ENCODE assay signal across 28 cellular contexts in the genomic region with DNA sequence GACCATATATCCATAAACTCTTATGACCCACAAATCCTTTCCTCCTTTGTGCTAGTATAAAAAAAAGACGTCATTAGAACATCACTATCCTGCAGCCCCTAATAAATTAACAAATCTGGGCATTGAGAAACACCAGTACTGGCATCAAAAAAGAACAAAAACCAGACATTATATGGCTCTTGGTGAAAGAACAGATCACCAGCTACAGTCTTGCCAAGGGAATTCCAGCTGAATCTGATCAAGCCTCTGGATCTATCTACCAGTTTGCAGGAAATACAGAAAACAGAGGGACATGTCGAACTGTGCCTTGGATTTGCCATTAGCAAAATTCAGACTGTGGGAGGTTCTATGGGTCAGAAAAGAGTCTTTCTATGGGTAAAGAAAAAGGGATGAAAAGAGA.
DNase-seq lines count a peak whose midpoint lies in the region; ATAC-seq, FAIRE-seq and TF ChIP-seq lines count a peak whose summit lies in the region.
"Had no signal": no experiment of that assay in that cellular context is flagged by ENCODE, and none has a peak within 500 bp of the region (broad histone marks: within the 10 kb centered on the region; RNA-seq: fewer than 3 reads in every experiment).

No MANE protein-coding gene starts in this region.

- H3K4me2 ChIP-seq in SK-N-SH (no peak overlapping the region), Loucy (ENCODE audit: low read depth, low read length, poor library complexity, severe bottlenecking) (peak overlapping the region; percentile 77)
- H3K4me2 ChIP-seq: A549; BLaER1 treated with 17β-estradiol and CSF1 and Interleukin-3, amounts not matched to agents 10 nM and 100 nM had no signal

- no peak overlapping the region for H3K4me3 ChIP-seq in SK-N-SH (ENCODE audit: low read depth in 2 of 2, low read length in 1 of 2)
- no peak overlapping the region for H3K4me3 ChIP-seq in Loucy (ENCODE audit: low read length, poor library complexity, severe bottlenecking)
- H3K4me3 ChIP-seq in pancreas, result no peak overlapping the region
- H3K4me3 ChIP-seq: A549; BLaER1 treated with 17β-estradiol and CSF1 and Interleukin-3, amounts not matched to agents 10 nM and 100 nM; GM12878 had no signal

- CTCF ChIA-PET in SK-N-SH (lab: Yijun Ruan, JAX), result interaction anchor here (1.0 to 1.8 kb wide), 5 partner anchors 22 to 66 kb away, joined by 3 to 5 read pairs (median 4); no protein-coding TSS in a partner anchor

- H3K27ac ChIP-seq in SK-N-SH (ENCODE audit: low read depth in 2 of 2, low read length in 1 of 2), result peak overlapping the region in 1 of 2 experiments; percentile 97; a peak in 2 of 4 replicates
- H3K27ac ChIP-seq in pancreas, result no peak overlapping the region
- H3K27ac ChIP-seq: 22Rv1; A549; BLaER1 treated with 17β-estradiol and CSF1 and Interleukin-3, amounts not matched to agents 10 nM and 100 nM; C4-2B had no signal

- H3K9ac ChIP-seq in SK-N-SH (no peak overlapping the region), Loucy (ENCODE audit: low read depth, low read length, poor library complexity, severe bottlenecking) (no peak overlapping the region)
- H3K9ac ChIP-seq: BLaER1 treated with 17β-estradiol and CSF1 and Interleukin-3, amounts not matched to agents 10 nM and 100 nM had no signal

- H3K9me3 ChIP-seq in SK-N-SH, result no peaks in the 10 kb centered on the region
- H3K9me3 ChIP-seq in Loucy (ENCODE audit: insufficient read depth, low read depth, low read length), result no peaks in the 10 kb centered on the region
- H3K9me3 ChIP-seq in pancreas, result no peaks in the 10 kb centered on the region
- H3K9me3 ChIP-seq: A549, Caco-2 had no signal

- H3K79me2 ChIP-seq in SK-N-SH (ENCODE audit: insufficient read depth) (no peaks in the 10 kb centered on the region), Loucy (ENCODE audit: insufficient read depth, low read length) (no peaks in the 10 kb centered on the region)

- intact Hi-C loops in natural killer cell (cut with micrococcal nuclease), result no loop called here
- intact Hi-C loops in pancreas (cut with DNase I), result no loop called here

- H3K4me1 ChIP-seq in SK-N-SH (ENCODE audit: control insufficient read depth in 1 of 2, insufficient read depth in 2 of 2, low read depth in 1 of 2, low read length in 1 of 2), result peaks cover 0 to 36% of the 10 kb centered on the region in 2 experiments; a peak in 2 of 4 replicates
- H3K4me1 ChIP-seq in Loucy (ENCODE audit: insufficient read depth, low read length, poor library complexity, severe bottlenecking), result peaks cover 36% of the 10 kb centered on the region
- no peaks in the 10 kb centered on the region for H3K4me1 ChIP-seq in pancreas
- H3K4me1 ChIP-seq: A549, Caco-2 had no signal

- H3K9me3 Mint-ChIP-seq in natural killer cell, result no peaks in the 10 kb centered on the region
- H3K9me3 Mint-ChIP-seq: CD8-positive, alpha-beta T cell had no signal

- H3K9me2 ChIP-seq in SK-N-SH, result no peaks in the 10 kb centered on the region
- no peaks in the 10 kb centered on the region for H3K9me2 ChIP-seq in Loucy (replicated peaks; ENCODE audit: low read depth, low read length)

- DNase-seq in SK-N-SH, result peak; percentile 13
- no peak for DNase-seq in natural killer cell
- no peak for DNase-seq in pancreas
- DNase-seq in DMS 273 (lab: John Stamatoyannopoulos, UW; ENCODE audit: unreplicated experiment), result no peak
- DNase-seq: AML-193; Caco-2; Calu3; CD4-positive, alpha-beta T cell; CD8-positive, alpha-beta T cell; DMS 273 treated with DMSO at 0.1 percent for 48 hours; DMS153; DMS53; DMS79; DND-41; EL; GDM1 had no signal

- no peaks in the 10 kb centered on the region for H3K36me3 Mint-ChIP-seq in natural killer cell
- H3K36me3 Mint-ChIP-seq: CD8-positive, alpha-beta T cell had no signal

- H4K20me1 ChIP-seq in SK-N-SH (ENCODE audit: insufficient read depth) (no peaks in the 10 kb centered on the region), Loucy (ENCODE audit: insufficient read depth, low read length, poor library complexity, severe bottlenecking) (no peaks in the 10 kb centered on the region)
- H4K20me1 ChIP-seq: BLaER1 treated with 17β-estradiol and CSF1 and Interleukin-3, amounts not matched to agents 10 nM and 100 nM had no signal

- H3K36me3 ChIP-seq in SK-N-SH (replicated peaks in 1 of 2; ENCODE audit: control insufficient read depth in 1 of 2, insufficient read depth in 2 of 2, low read length in 1 of 2), result no peaks in the 10 kb centered on the region
- H3K36me3 ChIP-seq in Loucy (ENCODE audit: insufficient read depth, low read length), result no peaks in the 10 kb centered on the region
- H3K36me3 ChIP-seq in pancreas, result no peaks in the 10 kb centered on the region
- H3K36me3 ChIP-seq: BLaER1 treated with 17β-estradiol and CSF1 and Interleukin-3, amounts not matched to agents 10 nM and 100 nM had no signal

- no peak overlapping the region for H3K4me3 Mint-ChIP-seq in natural killer cell
- H3K4me3 Mint-ChIP-seq: B cell; CD4-positive, alpha-beta T cell; CD8-positive, alpha-beta T cell had no signal

- no peaks in the 10 kb centered on the region for H3F3A ChIP-seq in SK-N-SH (replicated peaks; ENCODE audit: insufficient read depth)
- no peaks in the 10 kb centered on the region for H3F3A ChIP-seq in Loucy (ENCODE audit: low read depth)

- TF ChIP-seq RAD21 in SK-N-SH (IDR thresholded peaks at IDR 0.05; ENCODE audit: low read length), result no peak; the same call in 1 of the 2 replicates

- POLR2A ChIA-PET in SK-N-SH (lab: Yijun Ruan, JAX), result interaction anchor here (1.3 kb wide), 1 partner anchor 25 kb away, joined by 3 read pairs; no protein-coding TSS in a partner anchor

- H3K27me3 ChIP-seq in SK-N-SH (ENCODE audit: insufficient read depth) (no peaks in the 10 kb centered on the region), Loucy (ENCODE audit: insufficient read depth, low read length, poor library complexity, severe bottlenecking) (no peaks in the 10 kb centered on the region), pancreas (no peaks in the 10 kb centered on the region)
- H3K27me3 ChIP-seq: BLaER1 treated with 17β-estradiol and CSF1 and Interleukin-3, amounts not matched to agents 10 nM and 100 nM had no signal

- H2AFZ ChIP-seq in SK-N-SH (ENCODE audit: low read depth), result no peak overlapping the region
- no peak overlapping the region for H2AFZ ChIP-seq in Loucy (ENCODE audit: low read length)

- peaks cover 18 to 30% of the 10 kb centered on the region in 2 donors for H3K4me1 Mint-ChIP-seq in natural killer cell
- H3K4me1 Mint-ChIP-seq: B cell had no signal

- peaks cover 0 to 2% of the 10 kb centered on the region in 2 donors for H3K27me3 Mint-ChIP-seq in natural killer cell (ENCODE audit: low read depth in 2 of 2)
- H3K27me3 Mint-ChIP-seq: B cell had no signal

- no peak for ATAC-seq in SK-N-SH treated with all-trans-retinoic acid at 6 μM for 48 hours
- no peak for ATAC-seq in natural killer cell
- no peak for ATAC-seq in pancreas
- ATAC-seq: A549; CD8-positive, alpha-beta T cell; GM12878 had no signal

- no peak for TF ChIP-seq CTCF in SK-N-SH (IDR thresholded peaks at IDR 0.05)
- TF ChIP-seq CTCF in Loucy (conservative IDR thresholded peaks at IDR 0.05; ENCODE audit: low read length), result no peak
- no peak for TF ChIP-seq CTCF in natural killer cell (IDR thresholded peaks at IDR 0.05)
- no peak for TF ChIP-seq CTCF in pancreas (IDR thresholded peaks at IDR 0.05)

- FAIRE-seq in pancreas (lab: Jason Lieb, UNC), result no peak
- FAIRE-seq: A549, D721Med, GM12878, GM12892, GM18507, GM19239 had no signal

- TF ChIP-seq EP300 in SK-N-SH (IDR thresholded peaks at IDR 0.05; ENCODE audit: borderline replicate concordance in 1 of 2, low read depth in 1 of 2, low read length in 1 of 2), result peak in 1 of 2 experiments; percentile 93; a peak in 2 of 4 replicates

- peak overlapping the region; percentile 4 to 17 for H3K27ac Mint-ChIP-seq in natural killer cell
- H3K27ac Mint-ChIP-seq: B cell; CD4-positive, alpha-beta T cell; CD8-positive, alpha-beta T cell had no signal

- WGBS in SK-N-SH (ENCODE audit: low lambda C conversion rate), result 4% methylated on average over 2 of the region's 2 CpGs
- WGBS in pancreas, 2 donors, result 45 to 72% methylated on average over 2 of the region's 2 CpGs

TF ChIP-seq in SK-N-SH, 30 proteins besides CTCF, POLR2A, EP300 and RAD21:
- TF ChIP-seq EZH2phosphoT487 (IDR thresholded peaks at IDR 0.05; ENCODE audit: borderline replicate concordance, low read depth) (no peak), ELF1 (IDR thresholded peaks at IDR 0.05) (no peak), RCOR1 (IDR thresholded peaks at IDR 0.05; ENCODE audit: low read length) (0 out of 2 replicates have a peak, but pooled peaks have one; percentile 20)

TF ChIP-seq in SK-N-SH treated with all-trans-retinoic acid at 6 μM for 48 hours, 23 proteins besides CTCF, POLR2A, EP300 and RAD21 (continues in another document):
- TF ChIP-seq BACH2 (CRISPR knock-in tag; IDR thresholded peaks at IDR 0.05; ENCODE audit: borderline replicate concordance) (no peak), SNAI2 (CRISPR knock-in tag; IDR thresholded peaks at IDR 0.05) (no peak), PPARA (CRISPR knock-in tag; IDR thresholded peaks at IDR 0.05; ENCODE audit: borderline replicate concordance) (no peak)
- TF ChIP-seq, protein P1, sequence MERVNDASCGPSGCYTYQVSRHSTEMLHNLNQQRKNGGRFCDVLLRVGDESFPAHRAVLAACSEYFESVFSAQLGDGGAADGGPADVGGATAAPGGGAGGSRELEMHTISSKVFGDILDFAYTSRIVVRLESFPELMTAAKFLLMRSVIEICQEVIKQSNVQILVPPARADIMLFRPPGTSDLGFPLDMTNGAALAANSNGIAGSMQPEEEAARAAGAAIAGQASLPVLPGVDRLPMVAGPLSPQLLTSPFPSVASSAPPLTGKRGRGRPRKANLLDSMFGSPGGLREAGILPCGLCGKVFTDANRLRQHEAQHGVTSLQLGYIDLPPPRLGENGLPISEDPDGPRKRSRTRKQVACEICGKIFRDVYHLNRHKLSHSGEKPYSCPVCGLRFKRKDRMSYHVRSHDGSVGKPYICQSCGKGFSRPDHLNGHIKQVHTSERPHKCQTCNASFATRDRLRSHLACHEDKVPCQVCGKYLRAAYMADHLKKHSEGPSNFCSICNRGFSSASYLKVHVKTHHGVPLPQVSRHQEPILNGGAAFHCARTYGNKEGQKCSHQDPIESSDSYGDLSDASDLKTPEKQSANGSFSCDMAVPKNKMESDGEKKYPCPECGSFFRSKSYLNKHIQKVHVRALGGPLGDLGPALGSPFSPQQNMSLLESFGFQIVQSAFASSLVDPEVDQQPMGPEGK (CRISPR knock-in tag; IDR thresholded peaks at IDR 0.05; ENCODE audit: borderline replicate concordance), result no peak
